In the genomic region with DNA sequence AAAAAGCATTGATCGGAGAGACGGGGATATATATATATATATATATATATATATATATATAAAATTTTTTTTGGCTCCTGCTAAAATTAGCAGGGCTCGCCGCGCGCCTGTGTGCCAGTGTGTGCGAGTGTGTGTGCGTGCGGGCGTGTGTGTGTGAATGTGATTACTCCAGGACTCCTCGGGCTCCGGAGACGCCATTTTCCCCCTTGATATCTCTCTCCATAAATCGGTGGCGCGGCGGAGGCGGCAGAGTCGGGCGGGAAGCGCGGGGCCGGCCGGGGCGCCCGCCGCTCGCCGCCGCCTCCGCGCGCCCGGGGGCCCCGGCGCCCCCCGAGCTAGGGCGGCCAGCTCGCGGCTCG, we compare ENCODE assay signal across 8 cellular contexts. TPM values are rescaled to one million over a fixed set of nuclear protein-coding genes. Genes with fewer than 3 reads are reported as not detected.
DNase-seq lines count a peak whose midpoint lies in the region; ATAC-seq and TF ChIP-seq lines count a peak whose summit lies in the region.

No MANE protein-coding gene starts in this region.

- TF ChIP-seq POLR2A in body of pancreas (IDR thresholded peaks at IDR 0.05): no peak

- H3K27me3 ChIP-seq in DND-41 (ENCODE audit: insufficient read depth, low read length, poor library complexity): peaks cover 33% of the 10 kb centered on the region
- H3K27me3 ChIP-seq in OCI-LY3 (ENCODE audit: low read depth, low read length): peaks cover 3% of the 10 kb centered on the region
- H3K27me3 ChIP-seq in body of pancreas: no peaks in the 10 kb centered on the region
- H3K27me3 ChIP-seq in skeletal muscle tissue (ENCODE audit: control insufficient read depth in 3 of 3, insufficient read depth in 3 of 3, low read length in 3 of 3): no peaks in the 10 kb centered on the region

- intact Hi-C loops in body of pancreas (cut with DNase I): loop anchor here (10.0 kb wide), 1 partner anchor 115 kb away; no protein-coding TSS in a partner anchor

- peak overlapping the region; percentile 72 for H3K9ac ChIP-seq in DND-41 (ENCODE audit: low read depth, low read length)
- H3K9ac ChIP-seq in OCI-LY3 (ENCODE audit: low read length): peak overlapping the region; percentile 98
- peak overlapping the region in 2 of 3 donors; percentile 77 to 87 for H3K9ac ChIP-seq in skeletal muscle tissue (ENCODE audit: low read depth in 1 of 3, low read length in 3 of 3)

- H3K4me1 ChIP-seq in DND-41 (ENCODE audit: insufficient read depth, low read length) (peaks cover 32% of the 10 kb centered on the region), OCI-LY3 (ENCODE audit: low read length) (peaks cover 31% of the 10 kb centered on the region), body of pancreas (peaks cover 52% of the 10 kb centered on the region), skeletal muscle tissue (ENCODE audit: control insufficient read depth in 3 of 3, insufficient read depth in 3 of 3, low read length in 3 of 3) (peaks cover 31 to 36% (median 32%) of the 10 kb centered on the region in 3 donors)

- DNase-seq in DND-41 (peak; percentile 66), body of pancreas (peak; percentile 61 to 70 (median 63)), iPS-NIHi11 (ENCODE audit: low spot score) (peak; percentile 65)

- peak; percentile 22; the same call in 2 of the 3 replicates for ATAC-seq in DND-41 (ENCODE audit: insufficient read depth, low read depth)
- peak; percentile 5 for ATAC-seq in HG02798 (IDR thresholded peaks at IDR 0.05; ENCODE audit: poor library complexity, unreplicated experiment)
- peak; percentile 20 for ATAC-seq in body of pancreas
- ATAC-seq in GM18868 (IDR thresholded peaks at IDR 0.05; ENCODE audit: unreplicated experiment): no peak
- no peak for ATAC-seq in HG03139 (IDR thresholded peaks at IDR 0.05; ENCODE audit: unreplicated experiment)

- peak overlapping the region; percentile 81 for H2AFZ ChIP-seq in DND-41 (ENCODE audit: low read depth, low read length)
- peak overlapping the region; percentile 68; the same call in 1 of the 2 replicates for H2AFZ ChIP-seq in OCI-LY3 (ENCODE audit: low read depth, low read length)

- no peaks in the 10 kb centered on the region for H3K36me3 ChIP-seq in DND-41 (ENCODE audit: insufficient read depth, low read length)
- no peaks in the 10 kb centered on the region for H3K36me3 ChIP-seq in OCI-LY3 (replicated peaks; ENCODE audit: low read depth, low read length)
- no peaks in the 10 kb centered on the region for H3K36me3 ChIP-seq in body of pancreas (replicated peaks in 1 of 2; ENCODE audit: insufficient read depth in 1 of 2, low read depth in 2 of 2)
- no peaks in the 10 kb centered on the region for H3K36me3 ChIP-seq in skeletal muscle tissue (ENCODE audit: control insufficient read depth in 3 of 3, insufficient read depth in 3 of 3, low read length in 3 of 3)

- H3K27ac ChIP-seq in DND-41 (ENCODE audit: low read length) (no peak overlapping the region), OCI-LY3 (ENCODE audit: low read length) (peak overlapping the region; percentile 36), body of pancreas (peak overlapping the region; percentile 81 to 99 (median 96)), skeletal muscle tissue (ENCODE audit: low read depth, low read length) (peak overlapping the region; percentile 66)

- H4K20me1 ChIP-seq in DND-41 (ENCODE audit: insufficient read depth, low read length) (no peaks in the 10 kb centered on the region), OCI-LY3 (ENCODE audit: insufficient read depth, low read length) (no peaks in the 10 kb centered on the region)

- H3K4me2 ChIP-seq in DND-41 (ENCODE audit: insufficient read depth, low read length) (peak overlapping the region; percentile 80), OCI-LY3 (ENCODE audit: low read length) (peak overlapping the region; percentile 95)

- no peak for TF ChIP-seq CTCF in DND-41 (IDR thresholded peaks at IDR 0.05; ENCODE audit: borderline replicate concordance, extremely low read depth, low read length, poor library complexity, severe bottlenecking)
- TF ChIP-seq CTCF in OCI-LY3 (IDR thresholded peaks at IDR 0.05; ENCODE audit: low read depth, low read length): no peak
- no peak for TF ChIP-seq CTCF in body of pancreas (IDR thresholded peaks at IDR 0.05)

- no peaks in the 10 kb centered on the region for H3K79me2 ChIP-seq in DND-41 (ENCODE audit: insufficient read depth, low read length)
- H3K79me2 ChIP-seq in OCI-LY3 (ENCODE audit: low read length): peaks cover 38% of the 10 kb centered on the region

- peak overlapping the region in 1 of 2 experiments; percentile 66; a peak in 3 of 4 replicates for H3K4me3 ChIP-seq in DND-41 (ENCODE audit: low read depth in 1 of 2, low read length in 2 of 2)
- peak overlapping the region; percentile 83 for H3K4me3 ChIP-seq in OCI-LY3 (ENCODE audit: low read length)
- H3K4me3 ChIP-seq in body of pancreas: peak overlapping the region in 1 of 2 donors; percentile 77
- H3K4me3 ChIP-seq in skeletal muscle tissue (ENCODE audit: low read length in 3 of 3): peak overlapping the region; percentile 79 to 88 (median 80)

- no peaks in the 10 kb centered on the region for H3K9me3 ChIP-seq in DND-41 (ENCODE audit: insufficient read depth, low read length, severe bottlenecking)
- no peaks in the 10 kb centered on the region for H3K9me3 ChIP-seq in OCI-LY3 (ENCODE audit: insufficient read depth, low read length)
- H3K9me3 ChIP-seq in body of pancreas: no peaks in the 10 kb centered on the region
- no peaks in the 10 kb centered on the region for H3K9me3 ChIP-seq in skeletal muscle tissue (ENCODE audit: control insufficient read depth in 3 of 3, low read length in 3 of 3)

- 0% methylated on average over 13 to 34 of the region's 41 CpGs for WGBS in body of pancreas, 2 donors

RNA-seq across cellular contexts. Expression of a gene that starts 0.8 kb away (rescaled TPM):
- 10 to 100 TPM; 23.6 to 37.2 TPM for total RNA-seq in body of pancreas
- 13.6 TPM for total RNA-seq in skeletal muscle tissue

Comparison
In these comparisons a context has a peak if more than half of its experiments do, and no peak if none do; other contexts are left out.
1. ATAC-seq: peak in DND-41 (single experiment), HG02798 (single experiment) and body of pancreas (single experiment); none in GM18868 (single experiment) and HG03139 (single experiment).
2. Peak in every context shown above with its lines, with median percentiles within 50 percentile points of each other: DNase-seq and H3K9ac ChIP-seq.